8 cellular contexts compared by ENCODE assay signal in genomic region chr4:4852591-4853362, GRCh38. TPM values are rescaled to one million over a fixed set of nuclear protein-coding genes. Genes with fewer than 3 reads are reported as not detected.
DNase-seq lines count a peak whose midpoint lies in the region; ATAC-seq, FAIRE-seq and TF ChIP-seq lines count a peak whose summit lies in the region.

No MANE protein-coding gene starts in this region.

- BruUV-seq in A673 (replicated peaks; lab: Mats Ljungman, UMichigan), result no TSS peak

- no peak for FAIRE-seq in bronchial epithelial cell (lab: Jason Lieb, UNC)

- H3K9me3 ChIP-seq in A673 (ENCODE audit: low read depth, low read length, poor library complexity, severe bottlenecking), result no peaks in the 10 kb centered on the region
- no peaks in the 10 kb centered on the region for H3K9me3 ChIP-seq in right lobe of liver

- H3K27me3 Mint-ChIP-seq in stimulated activated naive CD8-positive, alpha-beta T cell treated with anti-CD3 and anti-CD28 coated beads, Interleukin-15, amount 100 ng/mL, for 72 hours, result peaks cover 100% of the 10 kb centered on the region

- H3K27ac Mint-ChIP-seq in stimulated activated naive CD8-positive, alpha-beta T cell treated with anti-CD3 and anti-CD28 coated beads, Interleukin-15, amount 100 ng/mL, for 72 hours, result peak overlapping the region in 1 of 2 donors; percentile 65

- under 1% methylated on average over 18 of the region's 42 CpGs for WGBS in right lobe of liver (ENCODE audit: insufficient coverage, low coverage, low lambda C conversion rate, missing lambda C conversion rate)

- CTCF ChIA-PET in A673 (lab: Charles Lee), result no interaction called here

- H3K36me3 ChIP-seq in A673 (ENCODE audit: insufficient read depth, low read length, poor library complexity, severe bottlenecking) (no peaks in the 10 kb centered on the region), bronchial epithelial cell (ENCODE audit: control insufficient read depth, insufficient read depth, low read length) (no peaks in the 10 kb centered on the region), right lobe of liver (no peaks in the 10 kb centered on the region)

- peak overlapping the region; percentile 84 for H3K4me3 Mint-ChIP-seq in stimulated activated naive CD8-positive, alpha-beta T cell treated with anti-CD3 and anti-CD28 coated beads, Interleukin-15, amount 100 ng/mL, for 72 hours

- peaks cover 51% of the 10 kb centered on the region for H3K4me1 Mint-ChIP-seq in stimulated activated naive CD8-positive, alpha-beta T cell treated with anti-CD3 and anti-CD28 coated beads, Interleukin-15, amount 100 ng/mL, for 72 hours

- TF ChIP-seq CTCF in A673 (conservative IDR thresholded peaks at IDR 0.05; ENCODE audit: low read depth, low read length) (0 out of 2 replicates have a peak, but pooled peaks have one; percentile 12), bronchial epithelial cell (IDR thresholded peaks at IDR 0.05; ENCODE audit: insufficient read depth, low read length, severe bottlenecking) (peak; percentile 12), right lobe of liver (IDR thresholded peaks at IDR 0.05) (no peak)

- TF ChIP-seq POLR2A in GM18951 (IDR thresholded peaks at IDR 0.05; ENCODE audit: extremely low read depth, insufficient read depth, insufficient read length) (peak; percentile 29), right lobe of liver (IDR thresholded peaks at IDR 0.05) (no peak)

- intact Hi-C loops in A673 (cut with micrococcal nuclease; ENCODE audit: unreplicated experiment), result no loop called here
- intact Hi-C loops in right lobe of liver (cut with DNase I), result no loop called here

- ATAC-seq in right lobe of liver (peak; percentile 15 to 53 (median 44)), HG02798 (IDR thresholded peaks at IDR 0.05; ENCODE audit: poor library complexity, unreplicated experiment) (no peak)
- ATAC-seq in stimulated activated naive CD8-positive, alpha-beta T cell treated with anti-CD3 and anti-CD28 coated beads, Interleukin-15, amount 100 ng/mL, for 72 hours, result peak; percentile 62

- H3K27ac ChIP-seq in A673 (ENCODE audit: low read depth, low read length, poor library complexity, severe bottlenecking) (no peak overlapping the region), right lobe of liver (no peak overlapping the region)

- in situ Hi-C loops in GM18951 (cut with MboI; ENCODE audit: low sequenced_read_pairs, unreplicated experiment), result no loop called here

- POLR2A ChIA-PET in A673 (lab: Charles Lee; ENCODE audit: low non-redundant PET), result interaction anchor here (0.6 kb wide), 1 partner anchor 66 kb away, joined by 16 read pairs; no protein-coding TSS in a partner anchor

- H3K27me3 ChIP-seq in A673 (replicated peaks; ENCODE audit: insufficient read depth, low read depth, low read length, poor library complexity) (peaks cover 32% of the 10 kb centered on the region), bronchial epithelial cell (ENCODE audit: control insufficient read depth, insufficient read depth, low read length) (peaks cover 43% of the 10 kb centered on the region), right lobe of liver (peaks cover 5 to 33% of the 10 kb centered on the region in 2 donors)

- H3K9me3 Mint-ChIP-seq in stimulated activated naive CD8-positive, alpha-beta T cell treated with anti-CD3 and anti-CD28 coated beads, Interleukin-15, amount 100 ng/mL, for 72 hours, result no peaks in the 10 kb centered on the region

- DNase-seq in A673 (ENCODE audit: low spot score), result peak; percentile 54
- DNase-seq in LHCN-M2 (ENCODE audit: low read depth), result peak; percentile 61
- peak; percentile 52 for DNase-seq in bronchial epithelial cell (ENCODE audit: low read depth)
- DNase-seq in right lobe of liver, result no peak
- peak in 1 of 2 donors; percentile 38 for DNase-seq in stimulated activated naive CD8-positive, alpha-beta T cell treated with anti-CD3 and anti-CD28 coated beads, Interleukin-15, amount 100 ng/mL, for 72 hours
- DNase-seq in NCI-H2196 (lab: John Stamatoyannopoulos, UW; ENCODE audit: unreplicated experiment), result no peak

- H3K4me3 ChIP-seq in A673 (ENCODE audit: low read depth, low read length, poor library complexity, severe bottlenecking), result peak overlapping the region; percentile 38
- H3K4me3 ChIP-seq in bronchial epithelial cell (ENCODE audit: low read depth, low read length), result peak overlapping the region; percentile 1
- peak overlapping the region in 1 of 3 donors; percentile 2 for H3K4me3 ChIP-seq in right lobe of liver

- no peaks in the 10 kb centered on the region for H3K4me1 ChIP-seq in A673 (ENCODE audit: insufficient read depth, low read length, poor library complexity, severe bottlenecking)
- peaks cover 0 to 16% (median 2%) of the 10 kb centered on the region in 4 donors for H3K4me1 ChIP-seq in right lobe of liver

RNA-seq across cellular contexts. Expression of gene MSX1, which starts 6.7 kb away (rescaled TPM):
- 4.7 and 6.1 TPM in 2 replicates for total RNA-seq in A673 (2021)
- total RNA-seq in LHCN-M2 (2014; rRNA removed), result 12.2 and 13.4 TPM in 2 replicates
- polyA plus RNA-seq in LHCN-M2 (2012), result 4.3 TPM
- under 0.01 and 0.26 TPM in 2 replicates for total RNA-seq in bronchial epithelial cell
- under 1 TPM; 0.15 to 0.62 (median 0.31) TPM for total RNA-seq in right lobe of liver

Comparison
In these comparisons a context has a peak if more than half of its experiments do, and no peak if none do; other contexts are left out.
1. DNase-seq: peak in A673 (single experiment), LHCN-M2 (single experiment) and bronchial epithelial cell (single experiment); none in right lobe of liver (0 of 3) and NCI-H2196 (single experiment).
2. CTCF ChIP-seq: peak in A673 (single experiment) and bronchial epithelial cell (single experiment); none in right lobe of liver (0 of 4).